In the genomic region with DNA sequence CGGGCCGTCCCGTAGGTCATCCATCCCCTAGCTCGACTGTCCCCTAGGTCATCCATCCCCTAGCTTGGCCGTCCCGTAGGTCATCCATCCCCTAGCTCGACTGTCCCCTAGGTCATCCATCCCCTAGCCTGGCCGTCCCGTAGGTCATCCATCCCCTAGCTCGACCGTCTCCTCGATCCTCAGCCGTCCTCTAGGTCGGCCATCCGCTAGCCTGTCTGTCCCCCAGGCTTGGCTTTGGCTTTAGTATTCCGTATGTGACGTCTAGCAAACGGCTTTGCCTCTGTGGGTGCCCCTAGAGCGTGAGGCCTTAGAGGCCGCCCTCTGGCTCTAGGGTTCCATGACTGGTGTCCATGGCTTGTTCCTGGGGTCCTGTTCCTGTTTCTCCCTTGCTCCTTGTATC, we compare ENCODE assay signal across 27 cellular contexts.
"Had no signal": no experiment of that assay in that cellular context is flagged by ENCODE, and none has a peak within 500 bp of the region (broad histone marks: within the 10 kb centered on the region; RNA-seq: fewer than 3 reads in every experiment).

No MANE protein-coding gene starts in this region.

- H3K27ac Mint-ChIP-seq: immature natural killer cell, mesothelial cell of epicardium, natural killer cell, progenitor cell of endocrine pancreas, type B pancreatic cell had no signal

- H3K9me3 Mint-ChIP-seq: immature natural killer cell, mesothelial cell of epicardium, naive B cell, natural killer cell, type B pancreatic cell had no signal

- H3K36me3 ChIP-seq: ovary had no signal

- H3K4me1 Mint-ChIP-seq: immature natural killer cell, mesothelial cell of epicardium, naive B cell, natural killer cell had no signal

- H3K4me3 Mint-ChIP-seq: immature natural killer cell, mesothelial cell of epicardium, natural killer cell, type B pancreatic cell had no signal

- H3K4me3 ChIP-seq: left lung, lower lobe of right lung, ovary, right atrium auricular region, skin epidermis, suprapubic skin, thoracic aorta, tibial nerve, vagina had no signal

- H3K27me3 Mint-ChIP-seq: naive B cell, progenitor cell of endocrine pancreas, type B pancreatic cell had no signal

- H3K27ac ChIP-seq: left lung, lower lobe of right lung, ovary, right atrium auricular region, skin epidermis, suprapubic skin, thoracic aorta, tibial nerve, vagina had no signal

- H3K36me3 Mint-ChIP-seq: natural killer cell had no signal

- H3K27me3 ChIP-seq: left lung, ovary, right atrium auricular region, suprapubic skin, tibial nerve, vagina had no signal

- H3K4me1 ChIP-seq: left lung, lower lobe of right lung, suprapubic skin, tibial nerve, vagina had no signal

- FAIRE-seq: islet of Langerhans, kidney had no signal

- ATAC-seq: left colon, left lung, lower lobe of right lung, natural killer cell, sciatic nerve had no signal

- H3K9me3 ChIP-seq: left lung, lower lobe of right lung, ovary, right atrium auricular region, suprapubic skin, thoracic aorta, tibial nerve, vagina had no signal

- DNase-seq: hypothalamus; immature natural killer cell; kidney; left colon; lower lobe of right lung; mammary epithelial cell; mesendoderm; naive B cell; natural killer cell; ovary; stimulated activated CD4-positive, alpha-beta T cell treated with anti-CD3 and anti-CD28 coated beads, Interleukin-12 subunit alpha, Interleukin-12 subunit beta, amount 100 ng/mL, for 4 hours; stimulated activated CD4-positive, alpha-beta T cell treated with anti-CD3 and anti-CD28 coated beads, Interleukin-15, amount 100 ng/mL, for 24 hours; stimulated activated CD4-positive, alpha-beta T cell treated with anti-CD3 and anti-CD28 coated beads, Interleukin-2, amount 100 ng/mL, for 24 hours; stimulated activated CD4-positive, alpha-beta T cell treated with anti-CD3 and anti-CD28 coated beads, Interleukin-4, amount 100 ng/mL, for 1 hour; stimulated activated naive CD4-positive, alpha-beta T cell treated with Interleukin-2 at 50 U/mL for 16 hours had no signal
